ENCODE assay signal across 7 cellular contexts in genomic region chr1:202237052-202237451, GRCh38. TPM values are rescaled to one million over a fixed set of nuclear protein-coding genes. Genes with fewer than 3 reads are reported as not detected.
DNase-seq lines count a peak whose midpoint lies in the region; ATAC-seq and TF ChIP-seq lines count a peak whose summit lies in the region.

No MANE protein-coding gene starts in this region.

- H3K36me3 Mint-ChIP-seq in HFFc6 (ENCODE audit: low read depth): no peaks in the 10 kb centered on the region

- H3K4me2 ChIP-seq in DND-41 (ENCODE audit: insufficient read depth, low read length): no peak overlapping the region

- H3K4me1 ChIP-seq in DND-41 (ENCODE audit: insufficient read depth, low read length) (no peaks in the 10 kb centered on the region), NT2/D1 (ENCODE audit: insufficient read depth, insufficient read length) (peaks cover 25% of the 10 kb centered on the region), body of pancreas (no peaks in the 10 kb centered on the region)

- H3K4me3 Mint-ChIP-seq in HFFc6: no peak overlapping the region

- H3K27me3 Mint-ChIP-seq in HFFc6 (ENCODE audit: insufficient read depth): peaks cover 27% of the 10 kb centered on the region

- H3K9me3 ChIP-seq in DND-41 (ENCODE audit: insufficient read depth, low read length, severe bottlenecking) (no peaks in the 10 kb centered on the region), NT2/D1 (ENCODE audit: insufficient read depth, low read length) (no peaks in the 10 kb centered on the region), body of pancreas (no peaks in the 10 kb centered on the region)

- peaks cover 6% of the 10 kb centered on the region for H4K20me1 ChIP-seq in DND-41 (ENCODE audit: insufficient read depth, low read length)

- H3K36me3 ChIP-seq in DND-41 (ENCODE audit: insufficient read depth, low read length) (no peaks in the 10 kb centered on the region), NT2/D1 (ENCODE audit: insufficient read depth, insufficient read length, low read length) (no peaks in the 10 kb centered on the region), body of pancreas (replicated peaks in 1 of 2; ENCODE audit: insufficient read depth in 1 of 2, low read depth in 2 of 2) (no peaks in the 10 kb centered on the region)

- TF ChIP-seq POLR2A in body of pancreas (IDR thresholded peaks at IDR 0.05): no peak

- 43 to 49% methylated on average over 8 of the region's 8 CpGs for WGBS in body of pancreas, 2 donors

- intact Hi-C loops in body of pancreas (cut with DNase I): no loop called here

- no peak overlapping the region for H2AFZ ChIP-seq in DND-41 (ENCODE audit: low read depth, low read length)

- DNase-seq in DND-41 (peak; percentile 35), HFFc6 (peak; percentile 27), NT2/D1 (ENCODE audit: low read depth, low spot score) (peak; percentile 84), body of pancreas (peak in 3 of 4 donors; percentile 13 to 30 (median 19)), medulla oblongata (ENCODE audit: extremely low spot score) (peak; percentile 10), NCI-H187 (lab: John Stamatoyannopoulos, UW) (no peak)

- H3K79me2 ChIP-seq in DND-41 (ENCODE audit: insufficient read depth, low read length): no peaks in the 10 kb centered on the region

- peaks cover 9% of the 10 kb centered on the region for H3K27me3 ChIP-seq in DND-41 (ENCODE audit: insufficient read depth, low read length, poor library complexity)
- H3K27me3 ChIP-seq in NT2/D1 (ENCODE audit: insufficient read depth, insufficient read length): no peaks in the 10 kb centered on the region
- no peaks in the 10 kb centered on the region for H3K27me3 ChIP-seq in body of pancreas

- no peaks in the 10 kb centered on the region for H3K9me3 Mint-ChIP-seq in HFFc6

- no peak overlapping the region for H3K27ac Mint-ChIP-seq in HFFc6

- H3K27ac ChIP-seq in DND-41 (ENCODE audit: low read length) (no peak overlapping the region), body of pancreas (no peak overlapping the region)

- H3K9ac ChIP-seq in DND-41 (ENCODE audit: low read depth, low read length): no peak overlapping the region
- peak overlapping the region; percentile 44 for H3K9ac ChIP-seq in NT2/D1 (ENCODE audit: insufficient read length, low read depth)

- peaks cover 41% of the 10 kb centered on the region for H3K4me1 Mint-ChIP-seq in HFFc6 (ENCODE audit: low read depth)

- H3K4me3 ChIP-seq in DND-41 (ENCODE audit: low read depth in 1 of 2, low read length in 2 of 2) (no peak overlapping the region), NT2/D1 (ENCODE audit: insufficient read length, low read depth) (no peak overlapping the region), body of pancreas (no peak overlapping the region)

- ATAC-seq in DND-41 (ENCODE audit: insufficient read depth, low read depth): peak; percentile 74
- peak; percentile 36 for ATAC-seq in body of pancreas
- ATAC-seq in HG02970 (IDR thresholded peaks at IDR 0.05; ENCODE audit: low FRiP score, unreplicated experiment): no peak

- TF ChIP-seq CTCF in DND-41 (IDR thresholded peaks at IDR 0.05; ENCODE audit: borderline replicate concordance, extremely low read depth, low read length, poor library complexity, severe bottlenecking) (peak; percentile 60), HFFc6 (IDR thresholded peaks at IDR 0.05) (peak; percentile 65), body of pancreas (IDR thresholded peaks at IDR 0.05) (peak in 5 of 7 experiments; percentile 11 to 35 (median 25))

RNA-seq across cellular contexts. Expression of gene LGR6, which starts 43.5 kb away (rescaled TPM):
- total RNA-seq in HFFc6 (2021; fragmentation: NEBNext Ultra II Directional; extraction: Animal tissue kit (Norgen Biotek cat#: 25700)): not detected
- total RNA-seq in body of pancreas: under 1 TPM in 1 of 2 donors, not detected in 1; 0.52 TPM

Comparison
In these comparisons a context has a peak if more than half of its experiments do, and no peak if none do; other contexts are left out.
1. DNase-seq: peak in DND-41 (single experiment), HFFc6 (single experiment), NT2/D1 (single experiment), body of pancreas (3 of 4) and medulla oblongata (single experiment); none in NCI-H187 (0 of 2).
2. Peak in every context shown above with its lines, with median percentiles within 50 percentile points of each other: CTCF ChIP-seq.